1 cellular context compared by ENCODE assay signal in the genomic region with DNA sequence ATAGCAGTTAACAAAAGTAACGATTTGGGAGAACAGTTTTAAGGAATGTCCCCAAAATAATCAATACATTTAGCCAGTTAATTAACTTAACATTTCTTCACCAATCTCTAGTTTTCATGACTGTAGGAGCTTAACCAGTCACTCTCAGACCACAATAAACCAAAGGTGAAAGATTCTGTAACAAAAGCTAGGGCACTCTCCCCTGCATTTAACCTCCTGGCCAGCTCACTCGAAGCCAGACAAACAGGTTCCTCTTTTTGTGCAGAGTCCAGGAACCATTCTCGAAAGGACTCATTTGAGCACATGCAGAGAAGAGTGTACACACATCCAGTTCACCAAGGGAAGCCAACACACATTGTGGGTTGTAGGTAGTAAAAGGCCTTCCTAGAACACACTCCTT.
TF ChIP-seq lines count a peak whose summit lies in the region.

No MANE protein-coding gene starts in this region.

TF ChIP-seq in WTC11, 78 proteins besides CTCF, POLR2A, EP300 and RAD21 (continued from another document):
- TF ChIP-seq SOX15 (CRISPR knock-in tag; IDR thresholded peaks at IDR 0.05) (no peak), NR2C2 (CRISPR knock-in tag; IDR thresholded peaks at IDR 0.05) (no peak), TEAD1 (CRISPR knock-in tag; IDR thresholded peaks at IDR 0.05) (no peak)
- TF ChIP-seq, protein P1, sequence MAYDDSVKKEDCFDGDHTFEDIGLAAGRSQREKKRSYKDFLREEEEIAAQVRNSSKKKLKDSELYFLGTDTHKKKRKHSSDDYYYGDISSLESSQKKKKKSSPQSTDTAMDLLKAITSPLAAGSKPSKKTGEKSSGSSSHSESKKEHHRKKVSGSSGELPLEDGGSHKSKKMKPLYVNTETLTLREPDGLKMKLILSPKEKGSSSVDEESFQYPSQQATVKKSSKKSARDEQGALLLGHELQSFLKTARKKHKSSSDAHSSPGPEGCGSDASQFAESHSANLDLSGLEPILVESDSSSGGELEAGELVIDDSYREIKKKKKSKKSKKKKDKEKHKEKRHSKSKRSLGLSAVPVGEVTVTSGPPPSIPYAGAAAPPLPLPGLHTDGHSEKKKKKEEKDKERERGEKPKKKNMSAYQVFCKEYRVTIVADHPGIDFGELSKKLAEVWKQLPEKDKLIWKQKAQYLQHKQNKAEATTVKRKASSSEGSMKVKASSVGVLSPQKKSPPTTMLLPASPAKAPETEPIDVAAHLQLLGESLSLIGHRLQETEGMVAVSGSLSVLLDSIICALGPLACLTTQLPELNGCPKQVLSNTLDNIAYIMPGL (CRISPR knock-in tag; IDR thresholded peaks at IDR 0.05) = no peak
